ENCODE assay signal across 1 cellular context in genomic region chr3:48739955-48740823, GRCh38.
A peak's percentile ranks its signal among the peaks of the same experiment; 100 is the strongest.
TF ChIP-seq lines count a peak whose summit lies in the region.

No MANE protein-coding gene starts in this region.

TF ChIP-seq in HepG2, 621 proteins besides CTCF, POLR2A, EP300 and RAD21 (continued from another document and continues in another):
- TF ChIP-seq REST (IDR thresholded peaks at IDR 0.05; ENCODE audit: borderline replicate concordance in 1 of 2, low read depth in 1 of 2, low read length in 2 of 2) (no peak), SP140L (CRISPR knock-in tag; IDR thresholded peaks at IDR 0.05; ENCODE audit: borderline replicate concordance) (no peak; the same call in 1 of the 2 replicates), RBAK (CRISPR knock-in tag; IDR thresholded peaks at IDR 0.05) (no peak), STAG1 (CRISPR knock-in tag; IDR thresholded peaks at IDR 0.05) (peak; percentile 73), ZNF703 (CRISPR knock-in tag; IDR thresholded peaks at IDR 0.05; ENCODE audit: borderline replicate concordance) (no peak), NKX3-1 (CRISPR knock-in tag; IDR thresholded peaks at IDR 0.05) (peak; percentile 50; the same call in 1 of the 2 replicates), ZNF777 (CRISPR knock-in tag; IDR thresholded peaks at IDR 0.05) (peak; percentile 56; the same call in 1 of the 2 replicates), THAP11 (CRISPR knock-in tag; IDR thresholded peaks at IDR 0.05) (no peak; the same call in 1 of the 2 replicates), KDM3A (CRISPR knock-in tag; IDR thresholded peaks at IDR 0.05; ENCODE audit: low read depth) (peak; percentile 39; the same call in 1 of the 2 replicates), ZNF879 (CRISPR knock-in tag; IDR thresholded peaks at IDR 0.05) (no peak), ZSCAN31 (CRISPR knock-in tag; IDR thresholded peaks at IDR 0.05; ENCODE audit: low read depth) (peak; percentile 85), PHB2 (IDR thresholded peaks at IDR 0.05; ENCODE audit: partially characterized antibody) (no peak), ZFP91 (CRISPR knock-in tag; IDR thresholded peaks at IDR 0.05; ENCODE audit: borderline replicate concordance) (peak; percentile 87), CBFB (CRISPR knock-in tag; IDR thresholded peaks at IDR 0.05) (peak; percentile 66; the same call in 1 of the 2 replicates), MAFG (CRISPR knock-in tag; IDR thresholded peaks at IDR 0.05) (no peak), TGIF2 (CRISPR knock-in tag; IDR thresholded peaks at IDR 0.05) (peak; percentile 60; the same call in 1 of the 2 replicates), ZNF589 (CRISPR knock-in tag; conservative IDR thresholded peaks at IDR 0.05) (peak; percentile 51; the same call in 1 of the 2 replicates), DPF2 (CRISPR knock-in tag; IDR thresholded peaks at IDR 0.05; ENCODE audit: borderline replicate concordance, low read depth) (0 out of 2 replicates have a peak, but pooled peaks have one; percentile 41), FOXC1 (CRISPR knock-in tag; IDR thresholded peaks at IDR 0.05; ENCODE audit: borderline replicate concordance) (peak; percentile 83), ZNF567 (CRISPR knock-in tag; IDR thresholded peaks at IDR 0.05; ENCODE audit: borderline replicate concordance) (peak; percentile 82; the same call in 1 of the 2 replicates), BRD4 (CRISPR knock-in tag; IDR thresholded peaks at IDR 0.05) (peak; percentile 36; the same call in 1 of the 2 replicates), NR2F6 (IDR thresholded peaks at IDR 0.05) (no peak; the same call in none of the 2 replicates), NR2F6 (CRISPR knock-in tag; IDR thresholded peaks at IDR 0.05) (peak; percentile 4; the same call in 1 of the 2 replicates), ZNF546 (CRISPR knock-in tag; conservative IDR thresholded peaks at IDR 0.05) (peak; percentile 71; the same call in 1 of the 2 replicates), LBX2 (CRISPR knock-in tag; IDR thresholded peaks at IDR 0.05; ENCODE audit: borderline replicate concordance) (no peak), NR2F1 (CRISPR knock-in tag; IDR thresholded peaks at IDR 0.05) (peak; percentile 19 to 31; a peak in 1 of 4 replicates), ZNF607 (CRISPR knock-in tag; IDR thresholded peaks at IDR 0.05; ENCODE audit: borderline replicate concordance) (peak; percentile 50; the same call in 1 of the 2 replicates), NFIC (IDR thresholded peaks at IDR 0.05; ENCODE audit: low read length) (peak; percentile 63), MXI1 (IDR thresholded peaks at IDR 0.05; ENCODE audit: borderline replicate concordance, low read depth, low read length) (peak; percentile 71; the same call in 1 of the 3 replicates), GABPB1 (CRISPR knock-in tag; IDR thresholded peaks at IDR 0.05) (peak; percentile 64), ZBTB49 (CRISPR knock-in tag; IDR thresholded peaks at IDR 0.05; ENCODE audit: borderline replicate concordance) (no peak), KMT2B (CRISPR knock-in tag; IDR thresholded peaks at IDR 0.05) (peak; percentile 49; the same call in 1 of the 2 replicates), ZBTB46 (CRISPR knock-in tag; IDR thresholded peaks at IDR 0.05; ENCODE audit: borderline replicate concordance) (peak; percentile 56; the same call in 1 of the 2 replicates), ZBTB1 (CRISPR knock-in tag; IDR thresholded peaks at IDR 0.05; ENCODE audit: borderline replicate concordance) (no peak), SOX13 (IDR thresholded peaks at IDR 0.05) (no peak), SOX13 (CRISPR knock-in tag; conservative IDR thresholded peaks at IDR 0.05 in 1 of 2, IDR thresholded peaks at IDR 0.05 in 1 of 2) (peak in 1 of 2 experiments; percentile 59; a peak in 2 of 4 replicates), ZC3H4 (CRISPR knock-in tag; IDR thresholded peaks at IDR 0.05; ENCODE audit: borderline replicate concordance) (no peak), ZNF225 (CRISPR knock-in tag; IDR thresholded peaks at IDR 0.05) (peak; percentile 63; the same call in 1 of the 2 replicates), ZNF713 (CRISPR knock-in tag; IDR thresholded peaks at IDR 0.05) (no peak), ZNF761 (CRISPR knock-in tag; conservative IDR thresholded peaks at IDR 0.05) (peak; percentile 95), ZNF564 (CRISPR knock-in tag; IDR thresholded peaks at IDR 0.05) (no peak), HOXA5 (CRISPR knock-in tag; IDR thresholded peaks at IDR 0.05) (0 out of 2 replicates have a peak, but pooled peaks have one; percentile 55), HES4 (CRISPR knock-in tag; IDR thresholded peaks at IDR 0.05; ENCODE audit: borderline replicate concordance) (peak; percentile 45; the same call in 1 of the 2 replicates), ZNF160 (CRISPR knock-in tag; IDR thresholded peaks at IDR 0.05) (0 out of 2 replicates have a peak, but pooled peaks have one; percentile 34), NFKB2 (CRISPR knock-in tag; IDR thresholded peaks at IDR 0.05; ENCODE audit: borderline replicate concordance) (0 out of 2 replicates have a peak, but pooled peaks have one; percentile 32), SP4 (CRISPR knock-in tag; IDR thresholded peaks at IDR 0.05) (no peak), PAX8 (CRISPR knock-in tag; IDR thresholded peaks at IDR 0.05; ENCODE audit: borderline replicate concordance) (peak; percentile 90; the same call in 1 of the 2 replicates), ZNF788 (CRISPR knock-in tag; IDR thresholded peaks at IDR 0.05; ENCODE audit: borderline replicate concordance) (peak; percentile 35; the same call in 1 of the 2 replicates), GMEB2 (CRISPR knock-in tag; IDR thresholded peaks at IDR 0.05; ENCODE audit: low read depth) (no peak), TIGD3 (CRISPR knock-in tag; IDR thresholded peaks at IDR 0.05; ENCODE audit: borderline replicate concordance) (no peak), ZBTB8A (CRISPR knock-in tag; IDR thresholded peaks at IDR 0.05; ENCODE audit: borderline replicate concordance, low read depth) (0 out of 2 replicates have a peak, but pooled peaks have one; percentile 81), ZNF605 (CRISPR knock-in tag; IDR thresholded peaks at IDR 0.05) (peak; percentile 78)
